23 cellular contexts compared by ENCODE assay signal in the genomic region with DNA sequence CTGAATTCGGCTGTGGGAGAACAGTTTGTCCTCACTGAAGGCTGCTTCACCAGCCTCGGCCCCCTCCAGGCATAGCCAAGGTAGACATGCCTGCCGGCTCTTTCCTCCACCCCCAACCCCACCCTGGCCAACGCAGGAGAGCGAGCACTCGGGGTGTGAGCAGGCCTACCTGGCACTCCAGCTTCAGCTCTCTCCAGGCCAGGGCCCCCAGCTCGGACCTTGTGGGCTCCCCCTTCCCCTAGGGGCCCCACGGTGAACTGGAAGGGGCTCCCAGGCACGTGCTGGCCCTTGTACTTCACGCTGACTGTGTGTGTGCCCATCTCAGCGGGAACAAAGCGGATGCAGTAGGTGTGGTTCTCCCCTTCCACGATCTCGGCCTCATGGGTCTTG. TPM values are rescaled to one million over a fixed set of nuclear protein-coding genes. Genes with fewer than 3 reads are reported as not detected.
A peak's percentile ranks its signal among the peaks of the same experiment; 100 is the strongest.
DNase-seq lines count a peak whose midpoint lies in the region; ATAC-seq and TF ChIP-seq lines count a peak whose summit lies in the region.
"Had no signal": no experiment of that assay in that cellular context is flagged by ENCODE, and none has a peak within 500 bp of the region (broad histone marks: within the 10 kb centered on the region; RNA-seq: fewer than 3 reads in every experiment).

No MANE protein-coding gene starts in this region.

- H3K27ac ChIP-seq in right cardiac atrium (ENCODE audit: low read length) = no peak overlapping the region
- H3K27ac ChIP-seq in heart left ventricle = peak overlapping the region in 3 of 12 donors; percentile 9 to 76 (median 68)
- H3K27ac ChIP-seq in mesodermal cell (ENCODE audit: low read depth, low read length, severe bottlenecking) = peak overlapping the region; percentile 10
- H3K27ac ChIP-seq: HL-60 had no signal

- peaks cover 6% of the 10 kb centered on the region for H3K4me1 Mint-ChIP-seq in activated T-helper 1 cell treated with anti-CD3 and anti-CD28 coated beads, Interleukin-12 subunit alpha, Interleukin-12 subunit beta, Interleukin-2, Interleukin-4 antibody, amounts not matched to agents 30 ng/mL and 10 ng/mL and 1 ng/mL, durations not matched to agents 14 hours and 24 hours and 36 hours (ENCODE audit: low read depth)
- H3K4me1 Mint-ChIP-seq: mesothelial cell of epicardium had no signal

- 68% methylated on average over 14 of the region's 14 CpGs for WGBS in right cardiac atrium
- 66 to 79% (median 67%) methylated on average over 6 to 14 of the region's 14 CpGs for WGBS in heart left ventricle, 4 donors
- WGBS in mesodermal cell (ENCODE audit: insufficient coverage in 2 of 2), 2 experiments = 92 to 95% methylated on average over 7 of the region's 14 CpGs

- H3K27me3 Mint-ChIP-seq in activated T-helper 1 cell treated with anti-CD3 and anti-CD28 coated beads, Interleukin-12 subunit alpha, Interleukin-12 subunit beta, Interleukin-2, Interleukin-4 antibody, amounts not matched to agents 30 ng/mL and 10 ng/mL and 1 ng/mL, durations not matched to agents 14 hours and 24 hours and 36 hours (ENCODE audit: insufficient read depth) = no peaks in the 10 kb centered on the region
- H3K27me3 Mint-ChIP-seq: brain had no signal

- H3K36me3 ChIP-seq in heart left ventricle = peaks cover 0 to 90% (median 83%) of the 10 kb centered on the region in 9 donors
- H3K36me3 ChIP-seq in mesodermal cell (ENCODE audit: control insufficient read depth, insufficient read depth, low read length) = peaks cover 47% of the 10 kb centered on the region

- H3K36me3 Mint-ChIP-seq in activated T-helper 1 cell treated with anti-CD3 and anti-CD28 coated beads, Interleukin-12 subunit alpha, Interleukin-12 subunit beta, Interleukin-2, Interleukin-4 antibody, amounts not matched to agents 30 ng/mL and 10 ng/mL and 1 ng/mL, durations not matched to agents 14 hours and 24 hours and 36 hours (ENCODE audit: low read depth) = peaks cover 15% of the 10 kb centered on the region

- peak overlapping the region; percentile 48 for H3K27ac Mint-ChIP-seq in activated T-helper 1 cell treated with anti-CD3 and anti-CD28 coated beads, Interleukin-12 subunit alpha, Interleukin-12 subunit beta, Interleukin-2, Interleukin-4 antibody, amounts not matched to agents 30 ng/mL and 10 ng/mL and 1 ng/mL, durations not matched to agents 14 hours and 24 hours and 36 hours
- H3K27ac Mint-ChIP-seq: brain, GM23338, mesothelial cell of epicardium had no signal

- no peak overlapping the region for H3K4me3 Mint-ChIP-seq in activated T-helper 1 cell treated with anti-CD3 and anti-CD28 coated beads, Interleukin-12 subunit alpha, Interleukin-12 subunit beta, Interleukin-2, Interleukin-4 antibody, amounts not matched to agents 30 ng/mL and 10 ng/mL and 1 ng/mL, durations not matched to agents 14 hours and 24 hours and 36 hours
- H3K4me3 Mint-ChIP-seq: brain, GM23338, mesothelial cell of epicardium had no signal

- DNase-seq in right cardiac atrium (peak in 2 of 3 donors; percentile 17 to 37), heart left ventricle (no peak), foreskin melanocyte (no peak), activated gamma-delta T cell treated with Interleukin-2 at 50 U/mL for 16 hours (no peak)
- no peak for DNase-seq in activated T-helper 1 cell treated with anti-CD3 and anti-CD28 coated beads, Interleukin-12 subunit alpha, Interleukin-12 subunit beta, Interleukin-2, Interleukin-4 antibody, amounts not matched to agents 30 ng/mL and 10 ng/mL and 1 ng/mL, durations not matched to agents 14 hours and 24 hours and 36 hours (ENCODE audit: low spot score)
- DNase-seq: activated gamma-delta T cell, Calu3, dermis blood vessel endothelial cell, KBM-7, NCI-H1048, NCI-H2171, NCI-H774, nucleus accumbens had no signal

- no peak for TF ChIP-seq CTCF in heart left ventricle (IDR thresholded peaks at IDR 0.05)

- no peak for TF ChIP-seq POLR2A in heart left ventricle (IDR thresholded peaks at IDR 0.05)

- H3K9me3 ChIP-seq in right cardiac atrium (ENCODE audit: control insufficient read depth, low read length) = no peaks in the 10 kb centered on the region
- no peaks in the 10 kb centered on the region for H3K9me3 ChIP-seq in heart left ventricle
- H3K9me3 ChIP-seq in mesodermal cell (ENCODE audit: control insufficient read depth, low read length) = no peaks in the 10 kb centered on the region
- H3K9me3 ChIP-seq: vagina had no signal

- H3K4me1 ChIP-seq in right cardiac atrium (ENCODE audit: control insufficient read depth, insufficient read depth, low read length) (no peaks in the 10 kb centered on the region), heart left ventricle (peaks cover 0 to 19% (median 0%) of the 10 kb centered on the region in 12 donors), mesodermal cell (ENCODE audit: control insufficient read depth, insufficient read depth, low read length, poor library complexity, severe bottlenecking) (no peaks in the 10 kb centered on the region)
- H3K4me1 ChIP-seq: vagina had no signal

- H3K27me3 ChIP-seq in right cardiac atrium (ENCODE audit: control insufficient read depth, insufficient read depth) (no peaks in the 10 kb centered on the region), heart left ventricle (no peaks in the 10 kb centered on the region)
- H3K27me3 ChIP-seq: vagina had no signal

- intact Hi-C loops in right cardiac atrium (cut with DNase I) (no loop called here), heart left ventricle (cut with DNase I) (no loop called here)
- intact Hi-C loops in activated T-helper 1 cell treated with anti-CD3 and anti-CD28 coated beads, Interleukin-12 subunit alpha, Interleukin-12 subunit beta, Interleukin-2, Interleukin-4 antibody, amounts not matched to agents 30 ng/mL and 10 ng/mL and 1 ng/mL, durations not matched to agents 14 hours and 24 hours and 36 hours (cut with micrococcal nuclease) = no loop called here

- ATAC-seq in right cardiac atrium = no peak
- no peak for ATAC-seq in heart left ventricle
- ATAC-seq in GM19324 (IDR thresholded peaks at IDR 0.05; ENCODE audit: low FRiP score, unreplicated experiment) = no peak
- ATAC-seq in HG03378 (IDR thresholded peaks at IDR 0.05; ENCODE audit: unreplicated experiment) = no peak
- ATAC-seq: GM23338, Panc1 had no signal

- no peaks in the 10 kb centered on the region for H3K9me3 Mint-ChIP-seq in activated T-helper 1 cell treated with anti-CD3 and anti-CD28 coated beads, Interleukin-12 subunit alpha, Interleukin-12 subunit beta, Interleukin-2, Interleukin-4 antibody, amounts not matched to agents 30 ng/mL and 10 ng/mL and 1 ng/mL, durations not matched to agents 14 hours and 24 hours and 36 hours
- H3K9me3 Mint-ChIP-seq: GM23338, mesothelial cell of epicardium had no signal

- H3K4me3 ChIP-seq in right cardiac atrium (ENCODE audit: low read length) = no peak overlapping the region
- no peak overlapping the region for H3K4me3 ChIP-seq in heart left ventricle
- H3K4me3 ChIP-seq in mesodermal cell (ENCODE audit: extremely low read depth, insufficient read depth, low read length, poor library complexity, severe bottlenecking) = no peak overlapping the region
- H3K4me3 ChIP-seq: GM23338, vagina had no signal

RNA-seq across cellular contexts. Expression of gene FLNA, which starts 22.4 kb away (rescaled TPM):
- total RNA-seq in right cardiac atrium (100 to 1,000 TPM; 262 to 363 (median 298) TPM), heart left ventricle (100 to 1,000 TPM; 155 to 465 (median 234) TPM)
- polyA plus RNA-seq in right cardiac atrium (271 TPM), heart left ventricle (100 to 1,000 TPM; 226 to 274 TPM)
- 854 and 873 TPM in 2 replicates for total RNA-seq in activated T-helper 1 cell treated with anti-CD3 and anti-CD28 coated beads, Interleukin-12 subunit alpha, Interleukin-12 subunit beta, Interleukin-2, Interleukin-4 antibody, amounts not matched to agents 30 ng/mL and 10 ng/mL and 1 ng/mL, durations not matched to agents 14 hours and 24 hours and 36 hours
- polyA plus RNA-seq in mesodermal cell (2013, experiment 1 of 2) = 684 TPM
- 564 TPM for polyA plus RNA-seq in mesodermal cell (2013, experiment 2 of 2)

RNA-seq across cellular contexts. Expression of gene EMD, which starts 27.1 kb away (rescaled TPM):
- 10 to 100 TPM; 58.5 to 72.9 (median 60.0) TPM for total RNA-seq in right cardiac atrium
- polyA plus RNA-seq in right cardiac atrium = 86.1 TPM
- total RNA-seq in heart left ventricle = 10 to 100 TPM; 37.6 to 76.8 (median 52.8) TPM
- polyA plus RNA-seq in heart left ventricle = 100 to 1,000 TPM in 1 of 2 donors, 10 to 100 TPM in 1; 71.9 to 152 TPM
- total RNA-seq in activated T-helper 1 cell treated with anti-CD3 and anti-CD28 coated beads, Interleukin-12 subunit alpha, Interleukin-12 subunit beta, Interleukin-2, Interleukin-4 antibody, amounts not matched to agents 30 ng/mL and 10 ng/mL and 1 ng/mL, durations not matched to agents 14 hours and 24 hours and 36 hours = 83.3 and 85.5 TPM in 2 replicates
- polyA plus RNA-seq in mesodermal cell (2013, experiment 1 of 2) = 86.7 TPM
- polyA plus RNA-seq in mesodermal cell (2013, experiment 2 of 2) = 71.3 TPM

RNA-seq across cellular contexts. Expression of gene RPL10, which starts 46.2 kb away (rescaled TPM):
- total RNA-seq in right cardiac atrium (1,000 to 10,000 TPM; 2,034 to 2,544 (median 2,211) TPM), heart left ventricle (1,000 to 10,000 TPM; 1,381 to 3,072 (median 2,052) TPM)
- polyA plus RNA-seq in right cardiac atrium (2,857 TPM), heart left ventricle (1,000 to 10,000 TPM; 2,362 to 5,995 TPM)
- 2,208 and 2,261 TPM in 2 replicates for total RNA-seq in activated T-helper 1 cell treated with anti-CD3 and anti-CD28 coated beads, Interleukin-12 subunit alpha, Interleukin-12 subunit beta, Interleukin-2, Interleukin-4 antibody, amounts not matched to agents 30 ng/mL and 10 ng/mL and 1 ng/mL, durations not matched to agents 14 hours and 24 hours and 36 hours
- 3,353 TPM for polyA plus RNA-seq in mesodermal cell (2013, experiment 1 of 2)
- polyA plus RNA-seq in mesodermal cell (2013, experiment 2 of 2) = 3,098 TPM

RNA-seq across cellular contexts. Expression of gene TKTL1, which starts 56.4 kb away (rescaled TPM):
- total RNA-seq in right cardiac atrium = 10 to 100 TPM in 1 of 4 donors, 1 to 10 TPM in 3; 5.5 to 11.9 (median 9.1) TPM
- 6.0 TPM for polyA plus RNA-seq in right cardiac atrium
- total RNA-seq in heart left ventricle = 10 to 100 TPM in 2 of 9 donors, 1 to 10 TPM in 7; 2.0 to 13.4 (median 7.7) TPM
- polyA plus RNA-seq in heart left ventricle = 10 to 100 TPM in 1 of 2 donors, 1 to 10 TPM in 1; 2.9 to 10.2 TPM
- 0.12 and 0.34 TPM in 2 replicates for total RNA-seq in activated T-helper 1 cell treated with anti-CD3 and anti-CD28 coated beads, Interleukin-12 subunit alpha, Interleukin-12 subunit beta, Interleukin-2, Interleukin-4 antibody, amounts not matched to agents 30 ng/mL and 10 ng/mL and 1 ng/mL, durations not matched to agents 14 hours and 24 hours and 36 hours
- 0.37 TPM for polyA plus RNA-seq in mesodermal cell (2013, experiment 1 of 2)
- polyA plus RNA-seq in mesodermal cell (2013, experiment 2 of 2) = 0.40 TPM
- total RNA-seq: Calu3, dermis blood vessel endothelial cell, GM23338, vagina had no signal
- polyA plus RNA-seq: esophagus, GM23338 had no signal

RNA-seq across cellular contexts. Expression of gene DNASE1L1, which starts 57.0 kb away (rescaled TPM):
- total RNA-seq in right cardiac atrium (10 to 100 TPM; 47.3 to 52.6 (median 51.2) TPM), heart left ventricle (100 to 1,000 TPM in 2 of 9 donors, 10 to 100 TPM in 7; 26.7 to 117 (median 43.8) TPM)
- polyA plus RNA-seq in right cardiac atrium (60.5 TPM), heart left ventricle (10 to 100 TPM; 27.7 to 57.1 TPM)
- total RNA-seq in activated T-helper 1 cell treated with anti-CD3 and anti-CD28 coated beads, Interleukin-12 subunit alpha, Interleukin-12 subunit beta, Interleukin-2, Interleukin-4 antibody, amounts not matched to agents 30 ng/mL and 10 ng/mL and 1 ng/mL, durations not matched to agents 14 hours and 24 hours and 36 hours = 12.4 and 14.5 TPM in 2 replicates
- polyA plus RNA-seq in mesodermal cell (2013, experiment 1 of 2) = 20.7 TPM
- polyA plus RNA-seq in mesodermal cell (2013, experiment 2 of 2) = 18.9 TPM

Comparison
In these comparisons a context has a peak if more than half of its experiments do, and no peak if none do; other contexts are left out.
1. DNase-seq: peak in right cardiac atrium (2 of 3); none in heart left ventricle (0 of 5), activated T-helper 1 cell treated with anti-CD3 and anti-CD28 coated beads, Interleukin-12 subunit alpha, Interleukin-12 subunit beta, Interleukin-2, Interleukin-4 antibody, amounts not matched to agents 30 ng/mL and 10 ng/mL and 1 ng/mL, durations not matched to agents 14 hours and 24 hours and 36 hours (single experiment), foreskin melanocyte (single experiment) and activated gamma-delta T cell treated with Interleukin-2 at 50 U/mL for 16 hours (single experiment).